ENCODE assay signal across 17 cellular contexts in the genomic region with DNA sequence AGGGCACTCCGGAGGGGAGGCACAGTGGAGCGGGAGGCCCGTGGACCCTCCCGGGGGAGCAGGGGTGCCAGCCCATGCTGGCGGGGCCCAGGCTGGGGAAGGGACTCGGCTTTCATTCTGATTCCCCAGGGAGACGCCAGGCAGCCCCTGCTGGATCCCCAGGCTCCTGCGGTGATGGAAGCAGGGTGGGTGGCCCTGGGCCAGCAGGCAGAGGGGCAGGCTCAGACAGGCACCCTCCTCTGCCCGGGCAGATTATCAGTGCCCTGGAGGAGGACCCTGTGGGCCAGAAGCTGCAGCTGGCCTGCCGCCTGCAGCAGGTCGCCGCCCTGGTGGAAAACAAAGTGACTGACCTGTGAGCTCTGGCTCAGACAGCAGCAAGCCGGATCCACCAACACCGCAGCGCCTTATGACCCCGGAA. TPM values are rescaled to one million over a fixed set of nuclear protein-coding genes. Genes with fewer than 3 reads are reported as not detected.
DNase-seq lines count a peak whose midpoint lies in the region; ATAC-seq, FAIRE-seq and TF ChIP-seq lines count a peak whose summit lies in the region.
"Had no signal": no experiment of that assay in that cellular context is flagged by ENCODE, and none has a peak within 500 bp of the region (broad histone marks: within the 10 kb centered on the region; RNA-seq: fewer than 3 reads in every experiment).

No MANE protein-coding gene starts in this region.

- no peak overlapping the region for H3K4me2 ChIP-seq in DND-41 (ENCODE audit: insufficient read depth, low read length)

- H3K27me3 ChIP-seq in DND-41 (ENCODE audit: insufficient read depth, low read length, poor library complexity) (no peaks in the 10 kb centered on the region), bronchial epithelial cell (ENCODE audit: control insufficient read depth, insufficient read depth, low read length) (no peaks in the 10 kb centered on the region)
- H3K27me3 ChIP-seq: uterus had no signal

- no peak overlapping the region for H2AFZ ChIP-seq in DND-41 (ENCODE audit: low read depth, low read length)

- no peaks in the 10 kb centered on the region for H4K20me1 ChIP-seq in DND-41 (ENCODE audit: insufficient read depth, low read length)

- H3K9ac ChIP-seq in DND-41 (ENCODE audit: low read depth, low read length) = no peak overlapping the region
- H3K9ac ChIP-seq: BLaER1 had no signal

- no peak for DNase-seq in DND-41
- DNase-seq in NB4 (ENCODE audit: low read depth) = peak; percentile 37
- DNase-seq in bronchial epithelial cell (ENCODE audit: low read depth) = peak; percentile 51
- DNase-seq in activated gamma-delta T cell treated with Interleukin-2 at 50 U/mL for 16 hours = no peak
- DNase-seq: amygdala; NCI-H510A treated with DMSO at 0.1 percent for 48 hours; stimulated activated naive CD4-positive, alpha-beta T cell; T-helper 9 cell; uterus had no signal

- no peaks in the 10 kb centered on the region for H3K4me1 ChIP-seq in DND-41 (ENCODE audit: insufficient read depth, low read length)

- H3K9me3 ChIP-seq in DND-41 (ENCODE audit: insufficient read depth, low read length, severe bottlenecking) = no peaks in the 10 kb centered on the region
- H3K9me3 ChIP-seq: uterus had no signal

- no peaks in the 10 kb centered on the region for H3K36me3 ChIP-seq in DND-41 (ENCODE audit: insufficient read depth, low read length)
- peaks cover 2% of the 10 kb centered on the region for H3K36me3 ChIP-seq in bronchial epithelial cell (ENCODE audit: control insufficient read depth, insufficient read depth, low read length)
- H3K36me3 ChIP-seq: uterus had no signal

- no peak overlapping the region for H3K27ac ChIP-seq in 22Rv1
- no peak overlapping the region for H3K27ac ChIP-seq in DND-41 (ENCODE audit: low read length)
- H3K27ac ChIP-seq: BLaER1, uterus had no signal

- H3K4me3 ChIP-seq in DND-41 (ENCODE audit: low read depth in 1 of 2, low read length in 2 of 2) (no peak overlapping the region), NB4 (ENCODE audit: low read depth, low read length) (no peak overlapping the region), bronchial epithelial cell (ENCODE audit: low read depth, low read length) (no peak overlapping the region)
- H3K4me3 ChIP-seq: BLaER1, uterus had no signal

- ATAC-seq in DND-41 (ENCODE audit: insufficient read depth, low read depth) (no peak; the same call in 2 of the 3 replicates), GM21786 (IDR thresholded peaks at IDR 0.05; ENCODE audit: unreplicated experiment) (no peak), HG03045 (IDR thresholded peaks at IDR 0.05; ENCODE audit: unreplicated experiment) (no peak), HG02571 (IDR thresholded peaks at IDR 0.05; ENCODE audit: unreplicated experiment) (no peak)
- ATAC-seq: natural killer cell treated with Interleukin-12 subunit alpha and Interleukin-12 subunit beta and Interleukin-15 and Interleukin-18, amount 100 ng/mL, for 72 hours had no signal

- H3K79me2 ChIP-seq in DND-41 (ENCODE audit: insufficient read depth, low read length) = no peaks in the 10 kb centered on the region

- TF ChIP-seq POLR2A in NB4 (IDR thresholded peaks at IDR 0.05; ENCODE audit: extremely low read depth, insufficient read length) = no peak

- FAIRE-seq in bronchial epithelial cell (lab: Jason Lieb, UNC) = no peak
- FAIRE-seq: GM18507 had no signal

- peak; percentile 38 for TF ChIP-seq CTCF in 22Rv1 (IDR thresholded peaks at IDR 0.05)
- TF ChIP-seq CTCF in DND-41 (IDR thresholded peaks at IDR 0.05; ENCODE audit: borderline replicate concordance, extremely low read depth, low read length, poor library complexity, severe bottlenecking) = peak; percentile 31
- TF ChIP-seq CTCF in NB4 (IDR thresholded peaks at IDR 0.05; ENCODE audit: low read depth, low read length) = peak; percentile 16
- peak; percentile 17 for TF ChIP-seq CTCF in bronchial epithelial cell (IDR thresholded peaks at IDR 0.05; ENCODE audit: insufficient read depth, low read length, severe bottlenecking)

RNA-seq across cellular contexts. Expression of a gene that starts 2.1 kb away (rescaled TPM):
- under 0.01 and 0.26 TPM in 2 replicates for total RNA-seq in bronchial epithelial cell
- total RNA-seq: G401; natural killer cell treated with Interleukin-12 subunit alpha and Interleukin-12 subunit beta and Interleukin-15 and Interleukin-18, amount 100 ng/mL, for 72 hours had no signal

RNA-seq across cellular contexts. Expression of a gene that starts 14.6 kb away (rescaled TPM):
- total RNA-seq in bronchial epithelial cell = 4.5 and 5.4 TPM in 2 replicates

RNA-seq across cellular contexts. Expression of a gene that starts 15.5 kb away (rescaled TPM):
- 26.3 and 27.7 TPM in 2 replicates for total RNA-seq in bronchial epithelial cell

RNA-seq across cellular contexts. Expression of a gene that starts 15.8 kb away (rescaled TPM):
- 126 and 136 TPM in 2 replicates for total RNA-seq in bronchial epithelial cell

RNA-seq across cellular contexts. Expression of a gene that starts 51.7 kb away (rescaled TPM):
- total RNA-seq in bronchial epithelial cell = under 0.01 TPM in 2 replicates

Comparison
In these comparisons a context has a peak if more than half of its experiments do, and no peak if none do; other contexts are left out.
1. DNase-seq: peak in NB4 (single experiment) and bronchial epithelial cell (single experiment); none in DND-41 (single experiment) and activated gamma-delta T cell treated with Interleukin-2 at 50 U/mL for 16 hours (single experiment).
2. Peak in every context shown above with its lines, with median percentiles within 50 percentile points of each other: CTCF ChIP-seq.